Comparison of ENCODE assay signal across 8 cellular contexts in genomic region chr4:15003441-15003890, GRCh38. TPM values are rescaled to one million over a fixed set of nuclear protein-coding genes. Genes with fewer than 3 reads are reported as not detected.
DNase-seq lines count a peak whose midpoint lies in the region; ATAC-seq and TF ChIP-seq lines count a peak whose summit lies in the region.

No MANE protein-coding gene starts in this region.

- no peak overlapping the region for H4K8ac ChIP-seq in mesendoderm (ENCODE audit: low read depth, low read length)

- H3K4ac ChIP-seq in mesendoderm (ENCODE audit: low read depth, low read length), result peak overlapping the region; percentile 44

- no peak overlapping the region for H2BK5ac ChIP-seq in mesendoderm (ENCODE audit: low read length)

- peak overlapping the region; percentile 62 for H3K4me2 ChIP-seq in mesendoderm (ENCODE audit: low read length)

- peaks cover 31% of the 10 kb centered on the region for H3K36me3 ChIP-seq in A673 (ENCODE audit: insufficient read depth, low read length, poor library complexity, severe bottlenecking)
- H3K36me3 ChIP-seq in duodenal mucosa (ENCODE audit: control insufficient read depth in 1 of 2, insufficient read depth in 2 of 2, low read length in 2 of 2), result peaks cover 0 to 13% of the 10 kb centered on the region in 2 donors
- no peaks in the 10 kb centered on the region for H3K36me3 ChIP-seq in mesendoderm (ENCODE audit: control insufficient read depth, insufficient read depth, low read length)

- peak overlapping the region; percentile 88 for H3K4me3 ChIP-seq in A673 (ENCODE audit: low read depth, low read length, poor library complexity, severe bottlenecking)
- peak overlapping the region; percentile 94 to 97 for H3K4me3 ChIP-seq in duodenal mucosa (ENCODE audit: low read depth in 1 of 2, low read length in 2 of 2)
- H3K4me3 ChIP-seq in mesendoderm (ENCODE audit: low read length), result peak overlapping the region; percentile 53

- CTCF ChIA-PET in A673 (lab: Charles Lee), result no interaction called here

- H2BK120ac ChIP-seq in mesendoderm (ENCODE audit: low read depth, low read length), result peak overlapping the region; percentile 37

- no peak overlapping the region for H2BK15ac ChIP-seq in mesendoderm (replicated peaks; ENCODE audit: low read depth)

- no peaks in the 10 kb centered on the region for H3K79me1 ChIP-seq in mesendoderm (ENCODE audit: low read length)

- H4K5ac ChIP-seq in mesendoderm (ENCODE audit: low read length), result no peak overlapping the region

- POLR2A ChIA-PET in A673 (lab: Charles Lee; ENCODE audit: low non-redundant PET), result interaction anchor here (0.6 to 0.8 kb wide), 3 partner anchors 41 to 361 kb away, joined by 4 to 18 read pairs (median 8); no protein-coding TSS in a partner anchor

- BruUV-seq in A673 (replicated peaks; lab: Mats Ljungman, UMichigan), result no TSS peak

- H3K27ac ChIP-seq in A673 (ENCODE audit: low read depth, low read length, poor library complexity, severe bottlenecking) (peak overlapping the region; percentile 100), duodenal mucosa (ENCODE audit: low read depth, low read length) (peak overlapping the region; percentile 100), mesendoderm (ENCODE audit: low read depth, low read length) (peak overlapping the region; percentile 95)

- no peaks in the 10 kb centered on the region for H3K79me2 ChIP-seq in mesendoderm (ENCODE audit: control insufficient read depth, insufficient read depth, low read length)

- peak overlapping the region; percentile 94 for H3K56ac ChIP-seq in mesendoderm (ENCODE audit: low read length)

- no peak overlapping the region for H3K23ac ChIP-seq in mesendoderm (ENCODE audit: low read length)

- no CpG with 5 or more reads among the region's 58 CpGs for WGBS in mesendoderm (ENCODE audit: extremely low coverage, insufficient coverage, low lambda C conversion rate)

- TF ChIP-seq CTCF in A673 (conservative IDR thresholded peaks at IDR 0.05; ENCODE audit: low read depth, low read length), result no peak

- intact Hi-C loops in A673 (cut with micrococcal nuclease; ENCODE audit: unreplicated experiment), result loop anchor here (2.0 to 5.0 kb wide), 3 partner anchors 259 to 1346 kb away; no protein-coding TSS in a partner anchor

- peak overlapping the region; percentile 99 to 100 for H3K9ac ChIP-seq in duodenal mucosa (ENCODE audit: low read depth in 1 of 2, low read length in 2 of 2)
- H3K9ac ChIP-seq in mesendoderm (ENCODE audit: low read length), result peak overlapping the region; percentile 90

- H3K9me3 ChIP-seq in A673 (ENCODE audit: low read depth, low read length, poor library complexity, severe bottlenecking), result no peaks in the 10 kb centered on the region
- no peaks in the 10 kb centered on the region for H3K9me3 ChIP-seq in duodenal mucosa (ENCODE audit: control insufficient read depth in 1 of 2, low read length in 2 of 2)

- H3K18ac ChIP-seq in mesendoderm (ENCODE audit: low read length), result peak overlapping the region; percentile 68

- H3K4me1 ChIP-seq in A673 (ENCODE audit: insufficient read depth, low read length, poor library complexity, severe bottlenecking) (peaks cover 29% of the 10 kb centered on the region), duodenal mucosa (ENCODE audit: control insufficient read depth in 1 of 2, insufficient read depth in 2 of 2, low read length in 2 of 2) (peaks cover 5 to 19% of the 10 kb centered on the region in 2 donors), mesendoderm (ENCODE audit: control insufficient read depth, low read depth, low read length) (peaks cover 2% of the 10 kb centered on the region)

- no peak overlapping the region for H2AK5ac ChIP-seq in mesendoderm (ENCODE audit: low read length)

- peak; percentile 18 for ATAC-seq in GM18909 (IDR thresholded peaks at IDR 0.05; ENCODE audit: poor library complexity, unreplicated experiment)
- peak; percentile 3 for ATAC-seq in HG03442 (IDR thresholded peaks at IDR 0.05; ENCODE audit: unreplicated experiment)

- H3K27me3 ChIP-seq in A673 (replicated peaks; ENCODE audit: insufficient read depth, low read depth, low read length, poor library complexity) (no peaks in the 10 kb centered on the region), duodenal mucosa (ENCODE audit: control insufficient read depth in 1 of 2, insufficient read depth in 2 of 2, low read length in 2 of 2) (no peaks in the 10 kb centered on the region), mesendoderm (ENCODE audit: insufficient read depth, low read length, poor library complexity) (no peaks in the 10 kb centered on the region)

- peak; percentile 68 for DNase-seq in A673 (ENCODE audit: low spot score)
- peak; percentile 47 for DNase-seq in activated CD4-positive, alpha-beta T cell treated with anti-CD3 and anti-CD28 coated beads for 1 hour
- peak; percentile 63 for DNase-seq in mesendoderm
- DNase-seq in stimulated activated CD8-positive, alpha-beta memory T cell treated with anti-CD3 and anti-CD28 coated beads, Interleukin-2, amount 100 ng/mL, for 1 hour (ENCODE audit: low read depth in 2 of 2), result peak; percentile 12 to 22
- no peak for DNase-seq in COLO829 (ENCODE audit: low spot score)

RNA-seq across cellular contexts. Expression of gene CPEB2, which starts 1.2 kb away (rescaled TPM):
- total RNA-seq in A673 (2021), result 75.5 and 80.1 TPM in 2 replicates
- 1.2 TPM for polyA plus RNA-seq in mesendoderm (2013, experiment 1 of 2)
- polyA plus RNA-seq in mesendoderm (2013, experiment 2 of 2), result 1.2 TPM
